Comparison of ENCODE assay signal across 14 cellular contexts in genomic region chr16:78258651-78259050, GRCh38.
"Had no signal": no experiment of that assay in that cellular context is flagged by ENCODE, and none has a peak within 500 bp of the region (broad histone marks: within the 10 kb centered on the region; RNA-seq: fewer than 3 reads in every experiment).

No MANE protein-coding gene starts in this region.

- H3K9me3 ChIP-seq: pancreas, SK-N-SH, upper lobe of left lung had no signal

- H3K4me3 Mint-ChIP-seq: activated naive CD4-positive, alpha-beta T cell treated with anti-CD3 and anti-CD28 coated beads, Interleukin-2, amount 10 ng/mL, durations not matched to agents 7 days and 5 days; activated T-helper 17 cell treated with anti-CD3 and anti-CD28 coated beads, Interleukin-2, amount 50 U/mL, for 72 hours; neural crest cell; stimulated activated memory B cell treated with anti-CD40 and anti-IgM and Interleukin-4, amounts not matched to agents 10 μg/mL and 1 μg/mL and 100 μg/mL, for 72 hours; WTC11 had no signal

- H3K4me1 ChIP-seq: pancreas, upper lobe of left lung had no signal

- H3K4me1 Mint-ChIP-seq: activated naive CD4-positive, alpha-beta T cell treated with anti-CD3 and anti-CD28 coated beads, Interleukin-2, amount 10 ng/mL, durations not matched to agents 7 days and 5 days; activated T-helper 17 cell treated with anti-CD3 and anti-CD28 coated beads, Interleukin-2, amount 50 U/mL, for 72 hours; stimulated activated memory B cell treated with anti-CD40 and anti-IgM and Interleukin-4, amounts not matched to agents 10 μg/mL and 1 μg/mL and 100 μg/mL, for 72 hours had no signal

- H3K27me3 Mint-ChIP-seq: activated naive CD4-positive, alpha-beta T cell treated with anti-CD3 and anti-CD28 coated beads, Interleukin-2, amount 10 ng/mL, durations not matched to agents 7 days and 5 days; activated T-helper 17 cell treated with anti-CD3 and anti-CD28 coated beads, Interleukin-2, amount 50 U/mL, for 72 hours; stimulated activated memory B cell treated with anti-CD40 and anti-IgM and Interleukin-4, amounts not matched to agents 10 μg/mL and 1 μg/mL and 100 μg/mL, for 72 hours had no signal

- ATAC-seq: activated T-helper 17 cell treated with anti-CD3 and anti-CD28 coated beads, Interleukin-2, amount 50 U/mL, for 72 hours; stimulated activated memory B cell treated with anti-CD40 and anti-IgM and Interleukin-4, amounts not matched to agents 10 μg/mL and 1 μg/mL and 100 μg/mL, for 72 hours; WTC11 had no signal

- DNase-seq: activated CD4-positive, alpha-beta T cell treated with anti-CD3 and anti-CD28 coated beads for 48 hours; activated naive CD4-positive, alpha-beta T cell treated with anti-CD3 and anti-CD28 coated beads, Interleukin-2, amount 10 ng/mL, durations not matched to agents 7 days and 5 days; hippocampal formation; kidney glomerular epithelial cell; pancreas; SK-N-SH; T-helper 1 cell; upper lobe of left lung had no signal

- H3K36me3 Mint-ChIP-seq: activated naive CD4-positive, alpha-beta T cell treated with anti-CD3 and anti-CD28 coated beads, Interleukin-2, amount 10 ng/mL, durations not matched to agents 7 days and 5 days had no signal

- H3K27ac ChIP-seq: cardiac muscle cell, pancreas, skin epidermis, upper lobe of left lung had no signal

- H3K9me3 Mint-ChIP-seq: activated naive CD4-positive, alpha-beta T cell treated with anti-CD3 and anti-CD28 coated beads, Interleukin-2, amount 10 ng/mL, durations not matched to agents 7 days and 5 days; activated T-helper 17 cell treated with anti-CD3 and anti-CD28 coated beads, Interleukin-2, amount 50 U/mL, for 72 hours; neural crest cell had no signal

- H3K36me3 ChIP-seq: cardiac muscle cell, pancreas, upper lobe of left lung had no signal

- H3K4me3 ChIP-seq: cardiac muscle cell, pancreas, skin epidermis, upper lobe of left lung had no signal

- H3K27ac Mint-ChIP-seq: activated naive CD4-positive, alpha-beta T cell treated with anti-CD3 and anti-CD28 coated beads, Interleukin-2, amount 10 ng/mL, durations not matched to agents 7 days and 5 days; activated T-helper 17 cell treated with anti-CD3 and anti-CD28 coated beads, Interleukin-2, amount 50 U/mL, for 72 hours; stimulated activated memory B cell treated with anti-CD40 and anti-IgM and Interleukin-4, amounts not matched to agents 10 μg/mL and 1 μg/mL and 100 μg/mL, for 72 hours; WTC11 had no signal

- H3K27me3 ChIP-seq: cardiac muscle cell, pancreas, upper lobe of left lung had no signal
